Comparison of ENCODE assay signal across 11 cellular contexts in the genomic region with DNA sequence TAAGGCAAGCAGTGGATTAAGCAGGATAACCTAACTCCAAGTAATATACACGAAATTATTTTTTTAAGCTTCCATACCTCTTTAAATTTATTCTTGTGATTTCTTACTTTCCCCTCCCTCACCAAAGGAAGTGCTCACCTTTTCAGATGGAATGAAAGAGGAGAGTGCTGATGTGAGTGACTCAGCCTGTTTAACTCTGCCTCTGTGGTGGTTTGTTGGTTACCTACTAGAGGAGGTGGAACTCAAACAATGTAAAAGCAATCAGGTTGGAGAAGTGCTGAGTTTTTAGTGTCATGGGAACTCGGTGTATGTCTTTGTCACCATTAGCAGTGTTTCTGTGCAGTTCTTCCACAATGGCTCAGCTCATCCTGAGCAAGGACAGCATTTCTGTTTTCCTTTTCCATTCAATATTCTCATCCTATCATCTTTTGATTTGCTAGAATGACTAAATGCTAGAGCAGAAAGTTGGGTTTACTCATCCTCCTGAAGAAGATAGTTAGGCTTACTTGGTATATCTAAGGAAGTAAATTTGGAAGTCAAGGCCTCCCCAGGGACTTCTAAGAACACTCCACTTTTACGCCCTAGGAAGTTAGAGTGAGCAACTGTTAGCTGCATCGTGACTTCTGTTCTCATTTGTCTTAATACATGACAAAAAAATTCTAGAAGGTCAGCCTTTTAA. TPM values are rescaled to one million over a fixed set of nuclear protein-coding genes. Genes with fewer than 3 reads are reported as not detected.
DNase-seq lines count a peak whose midpoint lies in the region; ATAC-seq and TF ChIP-seq lines count a peak whose summit lies in the region.
"Had no signal": no experiment of that assay in that cellular context is flagged by ENCODE, and none has a peak within 500 bp of the region (broad histone marks: within the 10 kb centered on the region; RNA-seq: fewer than 3 reads in every experiment).

No MANE protein-coding gene starts in this region.

- no TSS peak for BruUV-seq in A673 (replicated peaks; lab: Mats Ljungman, UMichigan)

- H3K9me3 Mint-ChIP-seq in activated CD8-positive, alpha-beta T cell treated with anti-CD3 and anti-CD28 coated beads for 36 hours, result no peaks in the 10 kb centered on the region

- peaks cover 74% of the 10 kb centered on the region for H3K4me1 Mint-ChIP-seq in activated CD8-positive, alpha-beta T cell treated with anti-CD3 and anti-CD28 coated beads for 36 hours (ENCODE audit: low read depth)

- H3K36me3 ChIP-seq in A673 (ENCODE audit: insufficient read depth, low read length, poor library complexity, severe bottlenecking), result no peaks in the 10 kb centered on the region
- no peaks in the 10 kb centered on the region for H3K36me3 ChIP-seq in GM23248 (ENCODE audit: low read depth)
- H3K36me3 ChIP-seq in iPS-18a (ENCODE audit: control insufficient read depth, low read depth, low read length), result no peaks in the 10 kb centered on the region
- no peaks in the 10 kb centered on the region for H3K36me3 ChIP-seq in psoas muscle (ENCODE audit: insufficient read depth in 1 of 2, low read depth in 1 of 2)
- no peaks in the 10 kb centered on the region for H3K36me3 ChIP-seq in uterus
- H3K36me3 ChIP-seq: vagina had no signal

- peaks cover 49% of the 10 kb centered on the region for H3K4me1 ChIP-seq in A673 (ENCODE audit: insufficient read depth, low read length, poor library complexity, severe bottlenecking)
- peaks cover 66% of the 10 kb centered on the region for H3K4me1 ChIP-seq in GM23248 (ENCODE audit: insufficient read depth)
- H3K4me1 ChIP-seq in iPS-18a (ENCODE audit: control insufficient read depth, low read depth, low read length), result peaks cover 49% of the 10 kb centered on the region
- peaks cover 24% of the 10 kb centered on the region for H3K4me1 ChIP-seq in psoas muscle
- no peaks in the 10 kb centered on the region for H3K4me1 ChIP-seq in uterus

- peak overlapping the region; percentile 83 for H3K27ac Mint-ChIP-seq in activated CD8-positive, alpha-beta T cell treated with anti-CD3 and anti-CD28 coated beads for 36 hours

- no peak for TF ChIP-seq POLR2A in uterus (IDR thresholded peaks at IDR 0.05)

- peak overlapping the region; percentile 12 for H3K4me3 Mint-ChIP-seq in activated CD8-positive, alpha-beta T cell treated with anti-CD3 and anti-CD28 coated beads for 36 hours

- no peak for TF ChIP-seq CTCF in A673 (conservative IDR thresholded peaks at IDR 0.05; ENCODE audit: low read depth, low read length)
- no peak for TF ChIP-seq CTCF in activated CD8-positive, alpha-beta T cell treated with anti-CD3 and anti-CD28 coated beads for 36 hours (IDR thresholded peaks at IDR 0.05)
- TF ChIP-seq CTCF in psoas muscle (IDR thresholded peaks at IDR 0.05), result no peak
- no peak for TF ChIP-seq CTCF in uterus (IDR thresholded peaks at IDR 0.05)

- no peaks in the 10 kb centered on the region for H3K27me3 Mint-ChIP-seq in activated CD8-positive, alpha-beta T cell treated with anti-CD3 and anti-CD28 coated beads for 36 hours

- WGBS in GM23248 (ENCODE audit: low coverage in 1 of 2, low lambda C conversion rate in 2 of 2, missing lambda C conversion rate in 2 of 2), 2 experiments, result 24 to 30% methylated on average over 4 of the region's 4 CpGs
- 50 to 68% (median 52%) methylated on average over 4 of the region's 4 CpGs for WGBS in psoas muscle, 3 donors

- H3K9me3 ChIP-seq in A673 (ENCODE audit: low read depth, low read length, poor library complexity, severe bottlenecking) (no peaks in the 10 kb centered on the region), GM23248 (ENCODE audit: low read depth) (no peaks in the 10 kb centered on the region), iPS-18a (ENCODE audit: control insufficient read depth, low read depth, low read length) (no peaks in the 10 kb centered on the region), psoas muscle (no peaks in the 10 kb centered on the region), uterus (no peaks in the 10 kb centered on the region)
- H3K9me3 ChIP-seq: SJSA1, vagina had no signal

- POLR2A ChIA-PET in A673 (lab: Charles Lee; ENCODE audit: low non-redundant PET), result no interaction called here
- POLR2A ChIA-PET in activated CD8-positive, alpha-beta T cell treated with anti-CD3 and anti-CD28 coated beads for 36 hours (lab: Charles Lee), result interaction anchor here (0.6 kb wide), 1 partner anchor 22 kb away, joined by 5 read pairs; no protein-coding TSS in a partner anchor

- DNase-seq in A673 (ENCODE audit: low spot score) (peak; percentile 26), GM23248 (peak; percentile 54), NCI-H1694 (lab: John Stamatoyannopoulos, UW) (no peak), psoas muscle (no peak), uterus (no peak), SHP77 treated with DMSO at 0.1 percent for 48 hours (lab: John Stamatoyannopoulos, UW) (no peak)
- peak; percentile 46 for DNase-seq in activated CD8-positive, alpha-beta T cell treated with anti-CD3 and anti-CD28 coated beads for 36 hours
- DNase-seq: hippocampal formation had no signal

- intact Hi-C loops in A673 (cut with micrococcal nuclease; ENCODE audit: unreplicated experiment), result no loop called here
- intact Hi-C loops in activated CD8-positive, alpha-beta T cell treated with anti-CD3 and anti-CD28 coated beads for 36 hours (cut with micrococcal nuclease), result loop anchor here (5.0 to 10.0 kb wide), 4 partner anchors 69 to 201 kb away; no protein-coding TSS in a partner anchor
- intact Hi-C loops in psoas muscle (cut with DNase I), result no loop called here
- intact Hi-C loops in uterus (cut with DNase I; ENCODE audit: low total_unique reads), result no loop called here

- H3K27me3 ChIP-seq in A673 (replicated peaks; ENCODE audit: insufficient read depth, low read depth, low read length, poor library complexity) (no peaks in the 10 kb centered on the region), GM23248 (replicated peaks; ENCODE audit: insufficient read depth) (no peaks in the 10 kb centered on the region), iPS-18a (ENCODE audit: control insufficient read depth, insufficient read depth, low read length) (no peaks in the 10 kb centered on the region), psoas muscle (ENCODE audit: insufficient read depth in 3 of 3, low read length in 2 of 3) (no peaks in the 10 kb centered on the region), uterus (no peaks in the 10 kb centered on the region)
- H3K27me3 ChIP-seq: SJSA1, vagina had no signal

- H3K36me3 Mint-ChIP-seq in activated CD8-positive, alpha-beta T cell treated with anti-CD3 and anti-CD28 coated beads for 36 hours (ENCODE audit: low read depth), result no peaks in the 10 kb centered on the region

- peaks cover 48% of the 10 kb centered on the region for H3F3A ChIP-seq in GM23248 (ENCODE audit: insufficient read depth)

- H3K4me2 ChIP-seq in GM23248 (ENCODE audit: unreplicated experiment), result peak overlapping the region; percentile 35

- H3K9me2 ChIP-seq in GM23248 (ENCODE audit: insufficient read depth), result no peaks in the 10 kb centered on the region; the same call in 1 of the 2 replicates

- CTCF ChIA-PET in A673 (lab: Charles Lee), result interaction anchor here (0.6 kb wide), 1 partner anchor 124 kb away, joined by 3 read pairs; no protein-coding TSS in a partner anchor
- CTCF ChIA-PET in activated CD8-positive, alpha-beta T cell treated with anti-CD3 and anti-CD28 coated beads for 36 hours (lab: Charles Lee), result interaction anchor here (1.3 to 3.3 kb wide), 3 partner anchors 35 to 129 kb away, joined by 3 to 11 read pairs (median 3); no protein-coding TSS in a partner anchor

- peaks cover 100% of the 10 kb centered on the region for H3K79me2 ChIP-seq in GM23248 (ENCODE audit: insufficient read depth)

- H3K27ac ChIP-seq in A673 (ENCODE audit: low read depth, low read length, poor library complexity, severe bottlenecking) (no peak overlapping the region), GM23248 (peak overlapping the region; percentile 9), iPS-18a (ENCODE audit: low read length) (peak overlapping the region; percentile 10), psoas muscle (no peak overlapping the region), uterus (no peak overlapping the region)
- H3K27ac ChIP-seq: SJSA1, vagina had no signal

- H2AFZ ChIP-seq in GM23248, result no peak overlapping the region

- H3K4me3 ChIP-seq in A673 (ENCODE audit: low read depth, low read length, poor library complexity, severe bottlenecking), result no peak overlapping the region
- H3K4me3 ChIP-seq in GM23248, result no peak overlapping the region
- H3K4me3 ChIP-seq in iPS-18a (ENCODE audit: low read length), result no peak overlapping the region
- no peak overlapping the region for H3K4me3 ChIP-seq in psoas muscle
- H3K4me3 ChIP-seq in uterus, result no peak overlapping the region
- H3K4me3 ChIP-seq: SJSA1, vagina had no signal

- in situ Hi-C loops in GM23248 (cut with MboI), result no loop called here

- H3K9ac ChIP-seq in GM23248 (no peak overlapping the region), iPS-18a (ENCODE audit: low read length) (no peak overlapping the region)

- peaks cover 30% of the 10 kb centered on the region for H4K20me1 ChIP-seq in GM23248 (ENCODE audit: insufficient read depth)

- ATAC-seq in activated CD8-positive, alpha-beta T cell treated with anti-CD3 and anti-CD28 coated beads for 36 hours, result peak; percentile 50
- ATAC-seq in psoas muscle, result no peak

RNA-seq across cellular contexts. Expression of a gene that starts 6.0 kb away (rescaled TPM):
- total RNA-seq in A673 (2021) (80.5 and 82.9 TPM in 2 replicates), psoas muscle (10 to 100 TPM in 3 of 4 donors, 1 to 10 TPM in 1; 8.0 to 26.3 (median 14.0) TPM), uterus (100 to 1,000 TPM in 2 of 4 donors, 10 to 100 TPM in 2; 55.0 to 935 (median 92.6) TPM)
- 128 and 1,101 TPM in 2 replicates for total RNA-seq in GM23248 (2014; rRNA removed; shearing (Covaris generic))
- polyA plus RNA-seq in GM23248 (2016; fragmentation: Nextera tagmentation; extraction: Ambion mirVana) (129 and 133 TPM in 2 replicates), psoas muscle (10 to 100 TPM in 1 of 3 donors, 1 to 10 TPM in 2; 4.2 to 24.4 (median 5.9) TPM)
- 10 to 100 TPM; 66.8 to 77.0 TPM for total RNA-seq in activated CD8-positive, alpha-beta T cell treated with anti-CD3 and anti-CD28 coated beads for 36 hours

Comparison
In these comparisons a context has a peak if more than half of its experiments do, and no peak if none do; other contexts are left out.
1. DNase-seq: peak in A673 (single experiment), GM23248 (single experiment) and activated CD8-positive, alpha-beta T cell treated with anti-CD3 and anti-CD28 coated beads for 36 hours (single experiment); none in NCI-H1694 (single experiment), psoas muscle (0 of 2), uterus (0 of 2) and SHP77 treated with DMSO at 0.1 percent for 48 hours (single experiment).
2. H3K27ac ChIP-seq: peak in GM23248 (single experiment) and iPS-18a (single experiment); none in A673 (single experiment), psoas muscle (single experiment) and uterus (0 of 2).